In the genomic region with DNA sequence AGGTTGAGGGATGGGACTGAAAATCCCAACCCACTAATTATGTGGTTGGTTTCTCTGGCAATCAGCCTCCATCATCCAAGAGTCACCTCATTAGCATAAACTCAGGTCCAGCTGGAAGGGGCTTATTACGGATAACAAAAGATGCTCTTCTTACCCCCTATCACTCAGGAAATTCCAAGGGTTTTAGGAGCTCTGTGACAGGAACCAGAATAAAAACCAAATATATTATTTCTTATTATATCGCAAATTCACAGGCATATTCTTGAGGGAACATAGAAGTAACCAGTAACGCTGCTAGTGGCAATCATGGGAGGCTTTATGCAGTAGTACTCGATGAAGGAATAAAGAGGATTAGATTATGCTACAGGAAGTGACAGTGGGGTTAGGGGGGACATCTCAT, we compare ENCODE assay signal across 18 cellular contexts. TPM values are rescaled to one million over a fixed set of nuclear protein-coding genes. Genes with fewer than 3 reads are reported as not detected.
DNase-seq lines count a peak whose midpoint lies in the region; ATAC-seq and TF ChIP-seq lines count a peak whose summit lies in the region.
"Had no signal": no experiment of that assay in that cellular context is flagged by ENCODE, and none has a peak within 500 bp of the region (broad histone marks: within the 10 kb centered on the region; RNA-seq: fewer than 3 reads in every experiment).

No MANE protein-coding gene starts in this region.

- no peak overlapping the region for H3K27ac ChIP-seq in CD4-positive, alpha-beta memory T cell (ENCODE audit: low read depth, low read length)
- H3K27ac ChIP-seq in breast epithelium: no peak overlapping the region
- H3K27ac ChIP-seq: 22Rv1, A549, BLaER1 had no signal

- peaks cover 0 to 4% (median 1%) of the 10 kb centered on the region in 8 donors for H3K9me3 Mint-ChIP-seq in CD4-positive, alpha-beta memory T cell
- H3K9me3 Mint-ChIP-seq: CD8-positive, alpha-beta T cell had no signal

- intact Hi-C loops in CD4-positive, alpha-beta memory T cell (cut with micrococcal nuclease): no loop called here
- intact Hi-C loops in breast epithelium (cut with DNase I; ENCODE audit: low total_unique reads): no loop called here

- H3K27me3 Mint-ChIP-seq in T-helper 17 cell: no peaks in the 10 kb centered on the region
- no peaks in the 10 kb centered on the region for H3K27me3 Mint-ChIP-seq in CD4-positive, alpha-beta memory T cell
- H3K27me3 Mint-ChIP-seq: CD4-positive, CD25-positive, alpha-beta regulatory T cell had no signal

- DNase-seq in NCI-H2107 treated with DMSO at 0.1 percent for 48 hours (lab: John Stamatoyannopoulos, UW; ENCODE audit: unreplicated experiment): peak; percentile 30
- no peak for DNase-seq in NCI-H2107 (lab: John Stamatoyannopoulos, UW)
- DNase-seq in T-helper 17 cell: no peak
- DNase-seq in CD4-positive, alpha-beta memory T cell: no peak
- DNase-seq in breast epithelium (ENCODE audit: low spot score in 2 of 2): no peak
- DNase-seq: ACHN; BE2C; C1 segment of cervical spinal cord; Caco-2; Calu3; CD4-positive, CD25-positive, alpha-beta regulatory T cell; CD8-positive, alpha-beta T cell; DMS79 treated with DMSO at 0.1 percent for 48 hours; GF-D8 had no signal

- POLR2A ChIA-PET in CD4-positive, alpha-beta memory T cell (lab: Charles Lee; ENCODE audit: partially characterized antibody): interaction anchor here (0.5 kb wide), 1 partner anchor 13 kb away, joined by 3 read pairs; no protein-coding TSS in a partner anchor

- CTCF ChIA-PET in CD4-positive, alpha-beta memory T cell (lab: Charles Lee; ENCODE audit: partially characterized antibody): interaction anchor here (1.5 kb wide), 1 partner anchor 15 kb away, joined by 4 read pairs; no protein-coding TSS in a partner anchor

- H3K36me3 ChIP-seq in CD4-positive, alpha-beta memory T cell (ENCODE audit: insufficient read depth, low read length): peaks cover 2% of the 10 kb centered on the region
- H3K36me3 ChIP-seq in breast epithelium: no peaks in the 10 kb centered on the region

- ATAC-seq in T-helper 17 cell: no peak
- ATAC-seq: A549; CD8-positive, alpha-beta T cell had no signal

- TF ChIP-seq CTCF in breast epithelium (IDR thresholded peaks at IDR 0.05): no peak

- H3K27me3 ChIP-seq in CD4-positive, alpha-beta memory T cell (ENCODE audit: insufficient read depth, low read length): no peaks in the 10 kb centered on the region
- no peaks in the 10 kb centered on the region for H3K27me3 ChIP-seq in breast epithelium
- H3K27me3 ChIP-seq: BE2C, BLaER1 had no signal

- TF ChIP-seq POLR2A in breast epithelium (IDR thresholded peaks at IDR 0.05): no peak

- H3K36me3 Mint-ChIP-seq in T-helper 17 cell (ENCODE audit: low read depth): peaks cover 22% of the 10 kb centered on the region
- H3K36me3 Mint-ChIP-seq in CD4-positive, alpha-beta memory T cell: peaks cover 53 to 64% of the 10 kb centered on the region in 2 donors

- H3K4me1 Mint-ChIP-seq in T-helper 17 cell: peaks cover 13% of the 10 kb centered on the region
- H3K4me1 Mint-ChIP-seq in CD4-positive, alpha-beta memory T cell: peaks cover 3 to 6% (median 5%) of the 10 kb centered on the region in 4 donors
- H3K4me1 Mint-ChIP-seq: CD14-positive monocyte had no signal

- no peaks in the 10 kb centered on the region for H3K4me1 ChIP-seq in CD4-positive, alpha-beta memory T cell (ENCODE audit: insufficient read depth, low read length)
- H3K4me1 ChIP-seq in breast epithelium: no peaks in the 10 kb centered on the region
- H3K4me1 ChIP-seq: A549, BE2C, BLaER1, Caco-2 had no signal

- H3K27ac Mint-ChIP-seq in T-helper 17 cell: peak overlapping the region; percentile 24
- H3K27ac Mint-ChIP-seq in CD4-positive, alpha-beta memory T cell: no peak overlapping the region
- H3K27ac Mint-ChIP-seq: CD8-positive, alpha-beta T cell had no signal

- H3K9me3 ChIP-seq in T-helper 17 cell (ENCODE audit: control insufficient read depth, low read length, poor library complexity, severe bottlenecking) (no peaks in the 10 kb centered on the region), breast epithelium (no peaks in the 10 kb centered on the region)
- no peaks in the 10 kb centered on the region for H3K9me3 ChIP-seq in CD4-positive, alpha-beta memory T cell (ENCODE audit: control insufficient read depth in 1 of 2, low read length in 2 of 2)
- H3K9me3 ChIP-seq: A549, BE2C, BLaER1, Caco-2 had no signal

- no peak overlapping the region for H3K4me3 ChIP-seq in CD4-positive, alpha-beta memory T cell (ENCODE audit: low read length in 2 of 2)
- H3K4me3 ChIP-seq in breast epithelium: no peak overlapping the region
- H3K4me3 ChIP-seq: A549, BLaER1 had no signal

- H3K4me3 Mint-ChIP-seq in T-helper 17 cell: no peak overlapping the region
- no peak overlapping the region for H3K4me3 Mint-ChIP-seq in CD4-positive, alpha-beta memory T cell
- H3K4me3 Mint-ChIP-seq: CD14-positive monocyte; CD4-positive, CD25-positive, alpha-beta regulatory T cell; CD8-positive, alpha-beta T cell had no signal

RNA-seq across cellular contexts. Expression of a gene that starts 59.7 kb away (rescaled TPM):
- 10 to 100 TPM; 17.0 to 18.6 TPM for total RNA-seq in T-helper 17 cell
- total RNA-seq in CD4-positive, alpha-beta memory T cell: 10 to 100 TPM; 22.3 to 22.4 TPM
- 10 to 100 TPM; 14.3 to 22.7 TPM for polyA plus RNA-seq in CD4-positive, alpha-beta memory T cell
- total RNA-seq in breast epithelium: 10 to 100 TPM; 31.0 to 56.1 (median 34.1) TPM
